Comparison of ENCODE assay signal across 8 cellular contexts in genomic region chr11:73288873-73289707, GRCh38. TPM values are rescaled to one million over a fixed set of nuclear protein-coding genes. Genes with fewer than 3 reads are reported as not detected.
DNase-seq lines count a peak whose midpoint lies in the region; ATAC-seq and TF ChIP-seq lines count a peak whose summit lies in the region.

No MANE protein-coding gene starts in this region.

- TSS peak; percentile 65 for BruUV-seq in mammary epithelial cell (replicated peaks; lab: Mats Ljungman, UMichigan)

- intact Hi-C loops in mammary epithelial cell (cut with micrococcal nuclease) = loop anchor here (1.0 kb wide), 6 partner anchors 47 to 564 kb away; no protein-coding TSS in a partner anchor

- CTCF ChIA-PET in mammary epithelial cell (lab: Charles Lee; ENCODE audit: low non-redundant PET) = interaction anchor here (0.5 to 0.6 kb wide), 8 partner anchors 62 to 491 kb away, joined by 3 to 11 read pairs (median 4); no protein-coding TSS in a partner anchor

- H3K4me1 ChIP-seq in mammary epithelial cell (ENCODE audit: insufficient read depth, low read length) = peaks cover 15% of the 10 kb centered on the region

- H3K27ac Mint-ChIP-seq in immature natural killer cell = peak overlapping the region in 5 of 6 donors; percentile 5 to 77 (median 65)

- H3K4me2 ChIP-seq in mammary epithelial cell (ENCODE audit: insufficient read depth, low read depth, low read length) = peak overlapping the region; percentile 56

- H2AFZ ChIP-seq in mammary epithelial cell (ENCODE audit: low read depth, low read length) = peak overlapping the region; percentile 86

- H3K36me3 ChIP-seq in mammary epithelial cell (ENCODE audit: insufficient read depth, low read length) = no peaks in the 10 kb centered on the region

- H3K4me3 Mint-ChIP-seq in immature natural killer cell = peak overlapping the region; percentile 7 to 77 (median 45)

- ATAC-seq in HG02610 (IDR thresholded peaks at IDR 0.05; ENCODE audit: unreplicated experiment) = peak; percentile 50

- H3K9me3 Mint-ChIP-seq in immature natural killer cell = no peaks in the 10 kb centered on the region

- no peaks in the 10 kb centered on the region for H3K36me3 Mint-ChIP-seq in immature natural killer cell

- H4K20me1 ChIP-seq in mammary epithelial cell (ENCODE audit: insufficient read depth, low read length) = no peaks in the 10 kb centered on the region

- H3K27ac ChIP-seq in mammary epithelial cell (ENCODE audit: insufficient read depth, low read depth, low read length) = peak overlapping the region; percentile 30
- peak overlapping the region in 18 of 21 experiments; percentile 4 to 77 (median 48) for H3K27ac ChIP-seq in skin epidermis

- H3K27me3 Mint-ChIP-seq in immature natural killer cell (ENCODE audit: low read depth in 3 of 3) = peaks cover 0 to 4% (median 2%) of the 10 kb centered on the region in 3 donors

- 23% methylated on average over 11 of the region's 17 CpGs for WGBS in mammary epithelial cell (ENCODE audit: low coverage, missing lambda C conversion rate)

- no peaks in the 10 kb centered on the region for H3K9me3 ChIP-seq in mammary epithelial cell (replicated peaks; ENCODE audit: insufficient read depth, low read length)

- in situ Hi-C loops in mammary epithelial cell (cut with MboI; ENCODE audit: low sequenced_read_pairs in 2 of 2) = loop anchor here (5.0 kb wide), 3 partner anchors 47 to 107 kb away; no protein-coding TSS in a partner anchor

- H3K9ac ChIP-seq in mammary epithelial cell (ENCODE audit: insufficient read depth, low read length) = no peak overlapping the region

- DNase-seq in NCI-H446 (lab: John Stamatoyannopoulos, UW) (peak; percentile 56 to 82), NCI-H446 treated with DMSO at 0.1 percent for 48 hours (lab: John Stamatoyannopoulos, UW) (no peak), NCI-H1105 (lab: John Stamatoyannopoulos, UW) (peak; percentile 40), T1000 (lab: John Stamatoyannopoulos, UW) (peak; percentile 80), mammary epithelial cell (peak; percentile 87), immature natural killer cell (peak; percentile 46 to 57 (median 54))

- no peaks in the 10 kb centered on the region for H3K79me2 ChIP-seq in mammary epithelial cell (ENCODE audit: insufficient read depth, low read length)

- H3K4me1 Mint-ChIP-seq in immature natural killer cell = peaks cover 9% of the 10 kb centered on the region in 2 donors

- dilution Hi-C loops in mammary epithelial cell (cut with HindIII; ENCODE audit: low sequenced_read_pairs) = no loop called here

- TF ChIP-seq CTCF in mammary epithelial cell (conservative IDR thresholded peaks at IDR 0.05 in 1 of 2, IDR thresholded peaks at IDR 0.05 in 1 of 2; ENCODE audit: extremely low read depth in 1 of 2, insufficient read depth in 1 of 2, low read depth in 1 of 2, low read length in 2 of 2) = peak; percentile 81 to 98

- H3K27me3 ChIP-seq in mammary epithelial cell (ENCODE audit: insufficient read depth, low read length) = no peaks in the 10 kb centered on the region

- H3K4me3 ChIP-seq in mammary epithelial cell (replicated peaks in 1 of 3; ENCODE audit: insufficient read depth in 1 of 3, low read depth in 2 of 3, low read length in 3 of 3) = no peak overlapping the region
- peak overlapping the region in 2 of 7 experiments; percentile 0 to 15 for H3K4me3 ChIP-seq in skin epidermis

RNA-seq across cellular contexts. Expression of gene P2RY6, which starts 17.0 kb away (rescaled TPM):
- under 1 TPM; under 0.01 to 0.28 TPM for total RNA-seq in mammary epithelial cell
- polyA plus RNA-seq in mammary epithelial cell (0.46 TPM), immature natural killer cell (1 to 10 TPM in 1 of 3 donors, not detected in 2; 3.0 TPM)
- polyA minus RNA-seq in mammary epithelial cell = not detected

RNA-seq across cellular contexts. Expression of gene ARHGEF17, which starts 19.0 kb away (rescaled TPM):
- total RNA-seq in mammary epithelial cell = 10 to 100 TPM; 19.5 to 25.4 TPM
- polyA plus RNA-seq in mammary epithelial cell (12.1 TPM), immature natural killer cell (not detected)
- 17.2 TPM for polyA minus RNA-seq in mammary epithelial cell

Comparison
In these comparisons a context has a peak if more than half of its experiments do, and no peak if none do; other contexts are left out.
1. RNA of gene ARHGEF17, which starts 19.0 kb away (polyA plus RNA-seq): 12.1 TPM in mammary epithelial cell (single experiment); not detected in immature natural killer cell; every median in the first group is over 10 times any median in the second.